ENCODE assay signal across 8 cellular contexts in the genomic region with DNA sequence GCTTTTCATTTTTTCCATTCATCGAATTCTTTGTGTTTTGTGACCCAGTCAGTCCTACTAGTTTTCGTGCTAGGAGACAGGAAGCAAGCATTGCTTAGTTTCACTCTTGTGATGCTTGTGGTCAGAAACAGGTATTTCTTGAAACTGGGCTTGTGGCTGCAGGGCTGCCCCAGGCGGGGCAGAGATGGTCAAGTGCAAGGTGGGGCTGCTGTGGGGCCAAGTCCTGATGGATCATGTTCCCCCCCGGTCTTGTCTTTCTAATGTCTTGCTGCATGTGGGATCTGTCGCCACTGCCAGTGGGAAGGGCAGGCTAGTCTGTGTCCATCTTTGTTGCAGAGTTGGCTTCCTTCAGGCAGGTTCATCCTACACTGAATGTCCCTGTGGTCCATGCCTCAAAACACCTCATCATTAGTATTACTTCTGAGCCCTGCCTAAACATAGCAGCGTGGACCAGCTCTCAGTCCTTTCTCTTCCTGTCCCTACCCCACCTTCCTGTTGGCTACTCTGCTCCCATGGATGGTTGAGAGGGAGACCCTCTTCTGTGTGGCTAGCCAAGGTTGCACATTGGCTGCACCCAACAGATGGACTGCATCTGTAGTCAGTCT. TPM values are rescaled to one million over a fixed set of nuclear protein-coding genes. Genes with fewer than 3 reads are reported as not detected.
DNase-seq lines count a peak whose midpoint lies in the region; ATAC-seq and TF ChIP-seq lines count a peak whose summit lies in the region.

No MANE protein-coding gene starts in this region.

- H3K27ac ChIP-seq in epithelial cell of prostate, result peak overlapping the region; percentile 44

- peak; percentile 60 for DNase-seq in epithelial cell of prostate (ENCODE audit: low read depth, low spot score)
- DNase-seq in cortex of kidney (lab: John Stamatoyannopoulos, UW), result no peak
- DNase-seq in NCI-H2107 (lab: John Stamatoyannopoulos, UW), result no peak
- no peak for DNase-seq in COLO668 (lab: John Stamatoyannopoulos, UW; ENCODE audit: unreplicated experiment)
- DNase-seq in omental fat pad (ENCODE audit: low spot score), result no peak

- no peak for TF ChIP-seq CTCF in omental fat pad (IDR thresholded peaks at IDR 0.05)

- peak; percentile 73 for ATAC-seq in GM18498 (IDR thresholded peaks at IDR 0.05; ENCODE audit: unreplicated experiment)
- peak; percentile 51 for ATAC-seq in GM21360 (IDR thresholded peaks at IDR 0.05; ENCODE audit: unreplicated experiment)
- ATAC-seq in HG03439 (IDR thresholded peaks at IDR 0.05; ENCODE audit: unreplicated experiment), result peak; percentile 74
- no peak for ATAC-seq in omental fat pad (ENCODE audit: low FRiP score)

RNA-seq across cellular contexts. Expression of a gene that starts 38.7 kb away (rescaled TPM):
- 10 to 100 TPM; 19.6 to 32.2 (median 28.0) TPM for total RNA-seq in omental fat pad
